8 cellular contexts compared by ENCODE assay signal in genomic region chr11:118996926-118997626, GRCh38. TPM values are rescaled to one million over a fixed set of nuclear protein-coding genes. Genes with fewer than 3 reads are reported as not detected.
DNase-seq lines count a peak whose midpoint lies in the region; ATAC-seq and TF ChIP-seq lines count a peak whose summit lies in the region.

No MANE protein-coding gene starts in this region.

- peak overlapping the region; percentile 80 for H3K4me3 ChIP-seq in ovary

- no peaks in the 10 kb centered on the region for H3K27me3 Mint-ChIP-seq in activated T-cell treated with anti-CD3 and anti-CD28 coated beads, Interleukin-2, amount 50 U/mL, for 4 hours (ENCODE audit: low read depth)

- peak overlapping the region; percentile 93 for H3K4me3 Mint-ChIP-seq in activated T-cell treated with anti-CD3 and anti-CD28 coated beads, Interleukin-2, amount 50 U/mL, for 4 hours

- intact Hi-C loops in ovary (cut with DNase I): no loop called here

- DNase-seq in GF-D8 (lab: John Stamatoyannopoulos, UW): peak; percentile 68
- DNase-seq in NCI-H146 (lab: John Stamatoyannopoulos, UW): peak; percentile 50
- no peak for DNase-seq in activated T-cell treated with anti-CD3 and anti-CD28 coated beads, Interleukin-2, amount 50 U/mL, for 4 hours
- DNase-seq in foreskin keratinocyte: no peak
- DNase-seq in ovary: peak in 1 of 5 donors; percentile 34
- DNase-seq in NCI-H2171 (lab: John Stamatoyannopoulos, UW): no peak
- DNase-seq in ureter (ENCODE audit: low spot score): no peak

- TF ChIP-seq CTCF in foreskin keratinocyte (conservative IDR thresholded peaks at IDR 0.05) (peak; percentile 42), ovary (IDR thresholded peaks at IDR 0.05) (no peak)

- WGBS in ovary, 3 donors: 9 to 16% (median 13%) methylated on average over 22 of the region's 22 CpGs

- H3K4me1 Mint-ChIP-seq in activated T-cell treated with anti-CD3 and anti-CD28 coated beads, Interleukin-2, amount 50 U/mL, for 4 hours (ENCODE audit: low read depth): peaks cover 30% of the 10 kb centered on the region

- TF ChIP-seq EP300 in ovary (IDR thresholded peaks at IDR 0.05): no peak

- H3K4me1 ChIP-seq in foreskin keratinocyte (peaks cover 4% of the 10 kb centered on the region), ovary (ENCODE audit: insufficient read depth) (peaks cover 7% of the 10 kb centered on the region)

- no peaks in the 10 kb centered on the region for H3K9me3 Mint-ChIP-seq in activated T-cell treated with anti-CD3 and anti-CD28 coated beads, Interleukin-2, amount 50 U/mL, for 4 hours

- H3K27me3 ChIP-seq in foreskin keratinocyte (no peaks in the 10 kb centered on the region), ovary (no peaks in the 10 kb centered on the region)

- ATAC-seq in GM21825 (IDR thresholded peaks at IDR 0.05; ENCODE audit: unreplicated experiment) (peak; percentile 29), foreskin keratinocyte (peak; percentile 10)
- peak; percentile 48 to 56 for ATAC-seq in activated T-cell treated with anti-CD3 and anti-CD28 coated beads, Interleukin-2, amount 50 U/mL, for 4 hours

- H3K36me3 Mint-ChIP-seq in activated T-cell treated with anti-CD3 and anti-CD28 coated beads, Interleukin-2, amount 50 U/mL, for 4 hours (ENCODE audit: insufficient read depth): peaks cover 10% of the 10 kb centered on the region

- TF ChIP-seq POLR2A in ovary (IDR thresholded peaks at IDR 0.05): no peak

- peak overlapping the region; percentile 18 for H3K27ac ChIP-seq in foreskin keratinocyte
- H3K27ac ChIP-seq in ovary: peak overlapping the region in 1 of 2 donors; percentile 66

- H3K9me3 ChIP-seq in ovary: no peaks in the 10 kb centered on the region

- H3K36me3 ChIP-seq in ovary: no peaks in the 10 kb centered on the region

RNA-seq across cellular contexts. Expression of gene CENATAC, which starts 0.9 kb away (rescaled TPM):
- total RNA-seq in activated T-cell treated with anti-CD3 and anti-CD28 coated beads, Interleukin-2, amount 50 U/mL, for 4 hours: 10 to 100 TPM; 23.6 to 33.1 (median 31.0) TPM
- total RNA-seq in foreskin keratinocyte (16.0 and 16.8 TPM in 2 replicates), ovary (10 to 100 TPM; 23.4 to 51.0 (median 27.8) TPM), ureter (51.6 TPM)
- polyA plus RNA-seq in foreskin keratinocyte (12.2 and 14.3 TPM in 2 replicates), ovary (10 to 100 TPM; 19.9 to 21.6 TPM)

RNA-seq across cellular contexts. Expression of gene RPS25, which starts 21.1 kb away (rescaled TPM):
- 1,000 to 10,000 TPM; 1,565 to 1,602 (median 1,576) TPM for total RNA-seq in activated T-cell treated with anti-CD3 and anti-CD28 coated beads, Interleukin-2, amount 50 U/mL, for 4 hours
- total RNA-seq in foreskin keratinocyte: 864 and 951 TPM in 2 replicates
- polyA plus RNA-seq in foreskin keratinocyte: 1,447 and 1,458 TPM in 2 replicates
- 1,000 to 10,000 TPM; 1,999 to 7,045 (median 2,410) TPM for total RNA-seq in ovary
- 1,000 to 10,000 TPM; 2,845 to 5,915 TPM for polyA plus RNA-seq in ovary
- 1,353 TPM for total RNA-seq in ureter

RNA-seq across cellular contexts. Expression of gene TRAPPC4, which starts 21.5 kb away (rescaled TPM):
- total RNA-seq in activated T-cell treated with anti-CD3 and anti-CD28 coated beads, Interleukin-2, amount 50 U/mL, for 4 hours: 100 to 1,000 TPM; 115 to 146 (median 131) TPM
- total RNA-seq in foreskin keratinocyte: 104 and 111 TPM in 2 replicates
- polyA plus RNA-seq in foreskin keratinocyte: 137 and 143 TPM in 2 replicates
- 10 to 100 TPM; 34.0 to 59.1 (median 57.5) TPM for total RNA-seq in ovary
- 10 to 100 TPM; 43.8 to 55.1 TPM for polyA plus RNA-seq in ovary
- total RNA-seq in ureter: 72.4 TPM

RNA-seq across cellular contexts. Expression of gene FOXR1, which starts 25.5 kb away (rescaled TPM):
- total RNA-seq in activated T-cell treated with anti-CD3 and anti-CD28 coated beads, Interleukin-2, amount 50 U/mL, for 4 hours: not detected
- total RNA-seq in foreskin keratinocyte (not detected in 2 replicates), ovary (not detected), ureter (not detected)
- polyA plus RNA-seq in foreskin keratinocyte (not detected in 2 replicates), ovary (1 to 10 TPM in 1 of 2 donors, not detected in 1; 1.7 TPM)

RNA-seq across cellular contexts. Expression of gene SLC37A4, which starts 33.6 kb away (rescaled TPM):
- 10 to 100 TPM; 10.1 to 13.8 (median 13.5) TPM for total RNA-seq in activated T-cell treated with anti-CD3 and anti-CD28 coated beads, Interleukin-2, amount 50 U/mL, for 4 hours
- total RNA-seq in foreskin keratinocyte (15.4 and 17.4 TPM in 2 replicates), ovary (10 to 100 TPM; 11.2 to 38.1 (median 14.8) TPM), ureter (16.9 TPM)
- polyA plus RNA-seq in foreskin keratinocyte (16.6 and 20.9 TPM in 2 replicates), ovary (10 to 100 TPM; 10.5 to 11.9 TPM)

Comparison
In these comparisons a context has a peak if more than half of its experiments do, and no peak if none do; other contexts are left out.
1. DNase-seq: peak in GF-D8 (single experiment) and NCI-H146 (single experiment); none in activated T-cell treated with anti-CD3 and anti-CD28 coated beads, Interleukin-2, amount 50 U/mL, for 4 hours (single experiment), foreskin keratinocyte (0 of 2), NCI-H2171 (single experiment) and ureter (single experiment).
2. Peak in every context shown above with its lines, with median percentiles within 50 percentile points of each other: ATAC-seq.